19 cellular contexts compared by ENCODE assay signal in the genomic region with DNA sequence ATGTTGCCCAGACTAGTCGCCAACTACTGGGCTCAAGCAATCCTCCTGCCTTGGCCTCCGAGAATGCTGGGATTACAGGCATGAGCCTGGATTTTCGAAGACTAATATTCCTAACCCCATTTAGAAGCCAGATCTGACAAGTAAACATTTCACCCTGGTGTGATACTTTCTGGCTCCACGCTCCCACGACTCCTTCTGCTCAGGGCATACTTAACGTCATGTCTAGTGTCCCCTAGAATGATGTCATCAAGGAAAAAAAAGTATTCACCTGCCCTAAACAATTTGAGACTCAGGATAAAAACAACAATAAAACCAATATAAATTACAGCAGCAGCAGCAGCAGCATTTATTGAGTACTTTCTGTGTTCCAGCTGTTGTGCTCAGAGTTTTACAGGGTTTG. TPM values are rescaled to one million over a fixed set of nuclear protein-coding genes. Genes with fewer than 3 reads are reported as not detected.
DNase-seq lines count a peak whose midpoint lies in the region; ATAC-seq and TF ChIP-seq lines count a peak whose summit lies in the region.
"Had no signal": no experiment of that assay in that cellular context is flagged by ENCODE, and none has a peak within 500 bp of the region (broad histone marks: within the 10 kb centered on the region; RNA-seq: fewer than 3 reads in every experiment).

No MANE protein-coding gene starts in this region.

- no peaks in the 10 kb centered on the region for H3K36me3 ChIP-seq in left ventricle myocardium inferior
- H3K36me3 ChIP-seq: left lung, ovary, Peyer's patch had no signal

- no peaks in the 10 kb centered on the region for H3K27me3 ChIP-seq in left ventricle myocardium inferior (ENCODE audit: low read depth)
- H3K27me3 ChIP-seq: left lung, ovary, Peyer's patch had no signal

- DNase-seq in left ventricle myocardium inferior (no peak), Right ventricle myocardium superior (no peak), fibroblast of mammary gland (ENCODE audit: low read depth) (peak; percentile 71), osteocyte (ENCODE audit: extremely low spot score, unreplicated experiment) (no peak), type B pancreatic cell (ENCODE audit: extremely low spot score, unreplicated experiment) (no peak), T-cell (no peak), NCI-H526 treated with DMSO at 0.1 percent for 48 hours (lab: John Stamatoyannopoulos, UW) (no peak)
- DNase-seq: activated CD8-positive, alpha-beta T cell treated with anti-CD3 and anti-CD28 coated beads for 36 hours; endodermal cell; left lung; NCI-H1105 treated with DMSO at 0.1 percent for 48 hours; NCI-H2171; ovary; Peyer's patch; stimulated activated CD4-positive, alpha-beta T cell treated with anti-CD3 and anti-CD28 coated beads, Interleukin-4, amount 100 ng/mL, for 1 hour had no signal

- H3K27me3 Mint-ChIP-seq in osteocyte (ENCODE audit: unreplicated experiment) (no peaks in the 10 kb centered on the region), type B pancreatic cell (peaks cover 11% of the 10 kb centered on the region), T-cell (peaks cover 5 to 25% of the 10 kb centered on the region in 2 donors)

- H3K4me1 ChIP-seq in left ventricle myocardium inferior, result peaks cover 38% of the 10 kb centered on the region

- H3K4me3 ChIP-seq in left ventricle myocardium inferior (no peak overlapping the region), fibroblast of mammary gland (ENCODE audit: control insufficient read depth, low read depth, low read length) (no peak overlapping the region)
- H3K4me3 ChIP-seq: left lung, ovary, Peyer's patch had no signal

- TF ChIP-seq CTCF in left ventricle myocardium inferior (IDR thresholded peaks at IDR 0.05; ENCODE audit: borderline replicate concordance), result no peak
- TF ChIP-seq CTCF in fibroblast of mammary gland (conservative IDR thresholded peaks at IDR 0.05; ENCODE audit: control insufficient read depth, insufficient read depth, low read depth, low read length), result no peak
- TF ChIP-seq CTCF in osteocyte (IDR thresholded peaks at IDR 0.05), result no peak
- no peak for TF ChIP-seq CTCF in type B pancreatic cell (conservative IDR thresholded peaks at IDR 0.05)

- peak overlapping the region; percentile 71 for H3K27ac Mint-ChIP-seq in osteocyte (ENCODE audit: unreplicated experiment)
- no peak overlapping the region for H3K27ac Mint-ChIP-seq in type B pancreatic cell
- peak overlapping the region in 1 of 2 donors; percentile 23 for H3K27ac Mint-ChIP-seq in T-cell
- H3K27ac Mint-ChIP-seq: activated CD8-positive, alpha-beta T cell treated with anti-CD3 and anti-CD28 coated beads for 36 hours; activated T-helper 1 cell treated with anti-CD3 and anti-CD28 coated beads, Interleukin-12 subunit alpha, Interleukin-12 subunit beta, Interleukin-2, Interleukin-4 antibody, amounts not matched to agents 30 ng/mL and 10 ng/mL and 1 ng/mL, durations not matched to agents 14 hours and 24 hours and 36 hours; endodermal cell had no signal

- ATAC-seq in Right ventricle myocardium superior (ENCODE audit: poor library complexity) (no peak), T-cell (replicated peaks in 1 of 4) (no peak), GM19452 (IDR thresholded peaks at IDR 0.05; ENCODE audit: unreplicated experiment) (no peak)
- ATAC-seq: activated CD8-positive, alpha-beta T cell treated with anti-CD3 and anti-CD28 coated beads for 36 hours had no signal

- no peak overlapping the region for H3K4me3 Mint-ChIP-seq in osteocyte (ENCODE audit: unreplicated experiment)
- H3K4me3 Mint-ChIP-seq in type B pancreatic cell, result no peak overlapping the region
- no peak overlapping the region for H3K4me3 Mint-ChIP-seq in T-cell
- H3K4me3 Mint-ChIP-seq: activated CD8-positive, alpha-beta T cell treated with anti-CD3 and anti-CD28 coated beads for 36 hours; activated T-helper 1 cell treated with anti-CD3 and anti-CD28 coated beads, Interleukin-12 subunit alpha, Interleukin-12 subunit beta, Interleukin-2, Interleukin-4 antibody, amounts not matched to agents 30 ng/mL and 10 ng/mL and 1 ng/mL, durations not matched to agents 14 hours and 24 hours and 36 hours; endodermal cell had no signal

- H3K36me3 Mint-ChIP-seq in osteocyte (ENCODE audit: unreplicated experiment) (no peaks in the 10 kb centered on the region), type B pancreatic cell (no peaks in the 10 kb centered on the region), T-cell (no peaks in the 10 kb centered on the region)

- peak overlapping the region; percentile 5 for H3K27ac ChIP-seq in left ventricle myocardium inferior (replicated peaks)
- H3K27ac ChIP-seq: KMS-11, left lung, ovary had no signal

- H3K9me3 Mint-ChIP-seq in osteocyte (ENCODE audit: unreplicated experiment) (no peaks in the 10 kb centered on the region), type B pancreatic cell (peaks cover 5% of the 10 kb centered on the region), T-cell (peaks cover 2 to 6% (median 5%) of the 10 kb centered on the region in 3 donors)

- CTCF ChIA-PET in T-cell (lab: Charles Lee), result no interaction called here

- no peaks in the 10 kb centered on the region for H3K9me3 ChIP-seq in left ventricle myocardium inferior (replicated peaks)
- H3K9me3 ChIP-seq: left lung, ovary, Peyer's patch had no signal

- H3K4me1 Mint-ChIP-seq in osteocyte (ENCODE audit: unreplicated experiment), result peaks cover 31% of the 10 kb centered on the region
- H3K4me1 Mint-ChIP-seq in type B pancreatic cell (ENCODE audit: unreplicated experiment), result peaks cover 11% of the 10 kb centered on the region
- H3K4me1 Mint-ChIP-seq in T-cell, result no peaks in the 10 kb centered on the region
- H3K4me1 Mint-ChIP-seq: endodermal cell had no signal

- intact Hi-C loops in left ventricle myocardium inferior (cut with micrococcal nuclease), result no loop called here
- intact Hi-C loops in Right ventricle myocardium superior (cut with DNase I), result no loop called here

- POLR2A ChIA-PET in T-cell (lab: Charles Lee), result no interaction called here

RNA-seq across cellular contexts. Expression of a gene that starts 13.2 kb away (rescaled TPM):
- total RNA-seq in left ventricle myocardium inferior (3.3 TPM), Right ventricle myocardium superior (2.7 TPM), osteocyte (2.5 and 3.3 TPM in 2 replicates), type B pancreatic cell (ENCODE audit: low replicate concordance) (0.36 and 1.6 TPM in 2 replicates), T-cell (1 to 10 TPM in 1 of 5 donors, under 1 TPM in 4; 0.22 to 3.8 (median 0.26) TPM)
- total RNA-seq: A172; activated CD8-positive, alpha-beta T cell treated with anti-CD3 and anti-CD28 coated beads for 36 hours; activated T-helper 1 cell treated with anti-CD3 and anti-CD28 coated beads, Interleukin-12 subunit alpha, Interleukin-12 subunit beta, Interleukin-2, Interleukin-4 antibody, amounts not matched to agents 30 ng/mL and 10 ng/mL and 1 ng/mL, durations not matched to agents 14 hours and 24 hours and 36 hours had no signal

RNA-seq across cellular contexts. Expression of a gene that starts 57.0 kb away (rescaled TPM):
- total RNA-seq in left ventricle myocardium inferior (2.6 TPM), Right ventricle myocardium superior (3.0 TPM), osteocyte (1.9 and 2.7 TPM in 2 replicates), type B pancreatic cell (ENCODE audit: low replicate concordance) (4.4 and 7.1 TPM in 2 replicates), T-cell (10 to 100 TPM; 13.4 to 19.1 (median 15.2) TPM)
- total RNA-seq: A172 had no signal

RNA-seq across cellular contexts. Expression of a gene that starts 57.6 kb away (rescaled TPM):
- total RNA-seq in left ventricle myocardium inferior (809 TPM), Right ventricle myocardium superior (219 TPM), osteocyte (not detected in 2 replicates), type B pancreatic cell (ENCODE audit: low replicate concordance) (2.4 and 5.1 TPM in 2 replicates), T-cell (not detected)
- total RNA-seq: A172; activated CD8-positive, alpha-beta T cell treated with anti-CD3 and anti-CD28 coated beads for 36 hours; activated T-helper 1 cell treated with anti-CD3 and anti-CD28 coated beads, Interleukin-12 subunit alpha, Interleukin-12 subunit beta, Interleukin-2, Interleukin-4 antibody, amounts not matched to agents 30 ng/mL and 10 ng/mL and 1 ng/mL, durations not matched to agents 14 hours and 24 hours and 36 hours had no signal

Comparison
In these comparisons a context has a peak if more than half of its experiments do, and no peak if none do; other contexts are left out.
1. RNA of a gene that starts 57.6 kb away (total RNA-seq): 809 TPM in left ventricle myocardium inferior (single experiment) and 219 TPM in Right ventricle myocardium superior (single experiment); 2.4 to 5.1 TPM in type B pancreatic cell, not detected in osteocyte and not detected in T-cell; every median in the first group is over 10 times any median in the second.